In genomic region chr7:99111591-99111990, GRCh38 we compare ENCODE assay signal across 1 cellular context.
TF ChIP-seq lines count a peak whose summit lies in the region.

No MANE protein-coding gene starts in this region.

TF ChIP-seq in GM12878, 131 proteins besides CTCF, POLR2A, EP300 and RAD21 (continued from another document):
- TF ChIP-seq E2F8 (IDR thresholded peaks at IDR 0.05; ENCODE audit: low read depth, partially characterized antibody) (no peak), IKZF2 (IDR thresholded peaks at IDR 0.05) (no peak), JUNB (IDR thresholded peaks at IDR 0.05) (no peak), YBX1 (IDR thresholded peaks at IDR 0.05) (no peak), SRF (IDR thresholded peaks at IDR 0.05; ENCODE audit: low read depth in 2 of 2, low read length in 2 of 2) (no peak), HDAC6 (IDR thresholded peaks at IDR 0.05; ENCODE audit: unreplicated experiment) (no peak), NR2F1 (conservative IDR thresholded peaks at IDR 0.05) (no peak), MXI1 (IDR thresholded peaks at IDR 0.05; ENCODE audit: low read depth, low read length) (no peak), HCFC1 (IDR thresholded peaks at IDR 0.05; ENCODE audit: low read length) (no peak), ATF3 (IDR thresholded peaks at IDR 0.05; ENCODE audit: borderline replicate concordance, extremely low read depth, low read depth, low read length) (no peak)
